1 cellular context compared by ENCODE assay signal in the genomic region with DNA sequence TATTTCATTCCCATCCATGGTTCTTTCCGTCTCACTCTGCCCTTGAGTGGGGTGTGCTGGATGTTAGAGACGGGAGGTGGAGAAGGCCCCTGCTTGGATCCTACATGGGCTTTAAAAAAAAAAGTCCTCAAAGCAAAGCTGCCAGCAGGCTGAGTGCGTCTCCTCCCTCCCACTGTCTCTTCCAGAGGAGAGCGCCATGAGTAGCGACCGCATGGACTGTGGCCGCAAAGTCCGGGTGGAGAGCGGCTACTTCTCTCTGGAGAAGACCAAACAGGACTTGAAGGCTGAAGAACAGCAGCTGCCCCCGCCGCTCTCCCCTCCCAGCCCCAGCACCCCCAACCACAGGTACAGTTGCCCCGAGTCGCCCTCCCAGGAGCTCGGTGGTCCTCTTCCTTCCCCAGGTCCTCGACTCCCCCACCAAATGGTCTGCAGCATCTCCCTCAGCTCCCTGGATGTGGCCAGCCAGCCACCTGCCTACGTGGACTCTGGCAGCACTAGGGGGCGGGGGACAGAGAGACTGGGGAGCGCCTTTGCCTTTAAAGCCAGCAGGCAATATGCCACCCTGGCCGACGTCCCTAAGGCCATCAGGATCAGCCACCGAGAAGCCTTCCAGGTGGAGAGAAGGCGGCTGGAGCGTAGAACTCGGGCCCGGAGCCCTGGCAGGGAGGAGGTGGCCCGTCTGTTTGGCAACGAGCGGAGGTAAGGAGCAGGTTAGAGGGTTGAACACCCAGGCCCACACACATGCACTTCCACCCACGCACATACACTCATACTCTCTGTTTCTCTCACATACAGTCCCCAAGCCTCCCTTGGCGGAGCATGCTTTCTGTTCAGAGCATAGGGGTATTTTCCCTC.
TF ChIP-seq lines count a peak whose summit lies in the region.

No MANE protein-coding gene starts in this region.

TF ChIP-seq in HepG2, 621 proteins besides CTCF, POLR2A, EP300 and RAD21 (continued from another document):
- TF ChIP-seq, protein P1, sequence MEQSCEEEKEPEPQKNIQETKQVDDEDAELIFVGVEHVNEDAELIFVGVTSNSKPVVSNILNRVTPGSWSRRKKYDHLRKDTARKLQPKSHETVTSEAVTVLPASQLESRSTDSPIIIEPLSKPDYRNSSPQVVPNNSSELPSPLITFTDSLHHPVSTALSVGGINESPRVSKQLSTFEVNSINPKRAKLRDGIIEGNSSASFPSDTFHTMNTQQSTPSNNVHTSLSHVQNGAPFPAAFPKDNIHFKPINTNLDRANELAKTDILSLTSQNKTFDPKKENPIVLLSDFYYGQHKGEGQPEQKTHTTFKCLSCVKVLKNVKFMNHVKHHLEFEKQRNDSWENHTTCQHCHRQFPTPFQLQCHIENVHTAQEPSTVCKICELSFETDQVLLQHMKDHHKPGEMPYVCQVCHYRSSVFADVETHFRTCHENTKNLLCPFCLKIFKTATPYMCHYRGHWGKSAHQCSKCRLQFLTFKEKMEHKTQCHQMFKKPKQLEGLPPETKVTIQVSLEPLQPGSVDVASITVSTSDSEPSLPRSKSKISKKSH (CRISPR knock-in tag; IDR thresholded peaks at IDR 0.05; ENCODE audit: borderline replicate concordance), result no peak
- TF ChIP-seq, protein P2, sequence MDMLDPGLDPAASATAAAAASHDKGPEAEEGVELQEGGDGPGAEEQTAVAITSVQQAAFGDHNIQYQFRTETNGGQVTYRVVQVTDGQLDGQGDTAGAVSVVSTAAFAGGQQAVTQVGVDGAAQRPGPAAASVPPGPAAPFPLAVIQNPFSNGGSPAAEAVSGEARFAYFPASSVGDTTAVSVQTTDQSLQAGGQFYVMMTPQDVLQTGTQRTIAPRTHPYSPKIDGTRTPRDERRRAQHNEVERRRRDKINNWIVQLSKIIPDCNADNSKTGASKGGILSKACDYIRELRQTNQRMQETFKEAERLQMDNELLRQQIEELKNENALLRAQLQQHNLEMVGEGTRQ (IDR thresholded peaks at IDR 0.05; ENCODE audit: low read depth, low read length), result no peak
- TF ChIP-seq, protein P2 (CRISPR knock-in tag; IDR thresholded peaks at IDR 0.05; ENCODE audit: borderline replicate concordance), result no peak
- no peak for TF ChIP-seq HES4 (CRISPR knock-in tag; IDR thresholded peaks at IDR 0.05; ENCODE audit: borderline replicate concordance)
- no peak for TF ChIP-seq SRSF4 (IDR thresholded peaks at IDR 0.05; ENCODE audit: low read depth, low read length, poor library complexity, severe bottlenecking)
- TF ChIP-seq MTF1 (CRISPR knock-in tag; IDR thresholded peaks at IDR 0.05), result no peak
- no peak for TF ChIP-seq ZSCAN31 (CRISPR knock-in tag; IDR thresholded peaks at IDR 0.05; ENCODE audit: low read depth)
- no peak for TF ChIP-seq FOXK2 (IDR thresholded peaks at IDR 0.05)
- TF ChIP-seq, protein P3, sequence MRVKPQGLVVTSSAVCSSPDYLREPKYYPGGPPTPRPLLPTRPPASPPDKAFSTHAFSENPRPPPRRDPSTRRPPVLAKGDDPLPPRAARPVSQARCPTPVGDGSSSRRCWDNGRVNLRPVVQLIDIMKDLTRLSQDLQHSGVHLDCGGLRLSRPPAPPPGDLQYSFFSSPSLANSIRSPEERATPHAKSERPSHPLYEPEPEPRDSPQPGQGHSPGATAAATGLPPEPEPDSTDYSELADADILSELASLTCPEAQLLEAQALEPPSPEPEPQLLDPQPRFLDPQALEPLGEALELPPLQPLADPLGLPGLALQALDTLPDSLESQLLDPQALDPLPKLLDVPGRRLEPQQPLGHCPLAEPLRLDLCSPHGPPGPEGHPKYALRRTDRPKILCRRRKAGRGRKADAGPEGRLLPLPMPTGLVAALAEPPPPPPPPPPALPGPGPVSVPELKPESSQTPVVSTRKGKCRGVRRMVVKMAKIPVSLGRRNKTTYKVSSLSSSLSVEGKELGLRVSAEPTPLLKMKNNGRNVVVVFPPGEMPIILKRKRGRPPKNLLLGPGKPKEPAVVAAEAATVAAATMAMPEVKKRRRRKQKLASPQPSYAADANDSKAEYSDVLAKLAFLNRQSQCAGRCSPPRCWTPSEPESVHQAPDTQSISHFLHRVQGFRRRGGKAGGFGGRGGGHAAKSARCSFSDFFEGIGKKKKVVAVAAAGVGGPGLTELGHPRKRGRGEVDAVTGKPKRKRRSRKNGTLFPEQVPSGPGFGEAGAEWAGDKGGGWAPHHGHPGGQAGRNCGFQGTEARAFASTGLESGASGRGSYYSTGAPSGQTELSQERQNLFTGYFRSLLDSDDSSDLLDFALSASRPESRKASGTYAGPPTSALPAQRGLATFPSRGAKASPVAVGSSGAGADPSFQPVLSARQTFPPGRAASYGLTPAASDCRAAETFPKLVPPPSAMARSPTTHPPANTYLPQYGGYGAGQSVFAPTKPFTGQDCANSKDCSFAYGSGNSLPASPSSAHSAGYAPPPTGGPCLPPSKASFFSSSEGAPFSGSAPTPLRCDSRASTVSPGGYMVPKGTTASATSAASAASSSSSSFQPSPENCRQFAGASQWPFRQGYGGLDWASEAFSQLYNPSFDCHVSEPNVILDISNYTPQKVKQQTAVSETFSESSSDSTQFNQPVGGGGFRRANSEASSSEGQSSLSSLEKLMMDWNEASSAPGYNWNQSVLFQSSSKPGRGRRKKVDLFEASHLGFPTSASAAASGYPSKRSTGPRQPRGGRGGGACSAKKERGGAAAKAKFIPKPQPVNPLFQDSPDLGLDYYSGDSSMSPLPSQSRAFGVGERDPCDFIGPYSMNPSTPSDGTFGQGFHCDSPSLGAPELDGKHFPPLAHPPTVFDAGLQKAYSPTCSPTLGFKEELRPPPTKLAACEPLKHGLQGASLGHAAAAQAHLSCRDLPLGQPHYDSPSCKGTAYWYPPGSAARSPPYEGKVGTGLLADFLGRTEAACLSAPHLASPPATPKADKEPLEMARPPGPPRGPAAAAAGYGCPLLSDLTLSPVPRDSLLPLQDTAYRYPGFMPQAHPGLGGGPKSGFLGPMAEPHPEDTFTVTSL (CRISPR knock-in tag; IDR thresholded peaks at IDR 0.05; ENCODE audit: borderline replicate concordance), result no peak
- TF ChIP-seq PAWR (CRISPR knock-in tag; IDR thresholded peaks at IDR 0.05; ENCODE audit: borderline replicate concordance), result no peak
